ENCODE assay signal across 21 cellular contexts in the genomic region with DNA sequence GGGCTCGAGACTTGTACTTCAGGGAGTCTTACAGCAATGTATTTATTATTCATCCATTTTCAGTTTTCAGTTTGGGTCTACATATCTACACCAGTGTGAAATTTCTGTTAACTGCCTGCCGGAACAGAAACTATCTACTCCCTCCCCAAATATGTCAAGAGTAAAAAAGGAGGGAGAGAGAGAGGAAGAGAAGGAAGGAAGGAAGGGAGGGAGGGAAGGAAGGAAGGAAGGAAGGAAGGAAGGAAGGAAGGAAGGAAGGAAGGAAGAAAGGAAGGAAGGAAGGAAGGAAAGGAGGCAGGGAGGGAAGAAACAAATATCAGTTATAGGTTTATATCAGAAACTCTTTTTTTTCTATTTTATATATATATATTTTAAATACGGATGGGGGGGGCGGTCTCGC. TPM values are rescaled to one million over a fixed set of nuclear protein-coding genes. Genes with fewer than 3 reads are reported as not detected.
DNase-seq lines count a peak whose midpoint lies in the region; ATAC-seq and TF ChIP-seq lines count a peak whose summit lies in the region.
"Had no signal": no experiment of that assay in that cellular context is flagged by ENCODE, and none has a peak within 500 bp of the region (broad histone marks: within the 10 kb centered on the region; RNA-seq: fewer than 3 reads in every experiment).

No MANE protein-coding gene starts in this region.

- intact Hi-C loops in A673 (cut with micrococcal nuclease; ENCODE audit: unreplicated experiment), result no loop called here
- intact Hi-C loops in activated T-helper 1 cell treated with anti-CD3 and anti-CD28 coated beads, Interleukin-12 subunit alpha, Interleukin-12 subunit beta, Interleukin-2, Interleukin-4 antibody, amounts not matched to agents 30 ng/mL and 10 ng/mL and 1 ng/mL, durations not matched to agents 14 hours and 24 hours and 36 hours (cut with micrococcal nuclease), result no loop called here
- intact Hi-C loops in sigmoid colon (cut with DNase I), result no loop called here

- TF ChIP-seq POLR2A in sigmoid colon (IDR thresholded peaks at IDR 0.05), result no peak

- H3K4me1 ChIP-seq in A673 (ENCODE audit: insufficient read depth, low read length, poor library complexity, severe bottlenecking) (no peaks in the 10 kb centered on the region), BLaER1 (peaks cover 41% of the 10 kb centered on the region), sigmoid colon (no peaks in the 10 kb centered on the region)
- H3K4me1 ChIP-seq: A549 had no signal

- H3K27me3 Mint-ChIP-seq in activated T-helper 1 cell treated with anti-CD3 and anti-CD28 coated beads, Interleukin-12 subunit alpha, Interleukin-12 subunit beta, Interleukin-2, Interleukin-4 antibody, amounts not matched to agents 30 ng/mL and 10 ng/mL and 1 ng/mL, durations not matched to agents 14 hours and 24 hours and 36 hours (ENCODE audit: insufficient read depth), result no peaks in the 10 kb centered on the region
- H3K27me3 Mint-ChIP-seq: CD4-positive, alpha-beta T cell had no signal

- peak overlapping the region; percentile 13; the same call in 1 of the 2 replicates for H3K4me2 ChIP-seq in BLaER1
- H3K4me2 ChIP-seq: A549, GM23338 had no signal

- H3K36me3 ChIP-seq in A673 (ENCODE audit: insufficient read depth, low read length, poor library complexity, severe bottlenecking) (peaks cover 11% of the 10 kb centered on the region), BLaER1 (peaks cover 38% of the 10 kb centered on the region), sigmoid colon (no peaks in the 10 kb centered on the region)

- no peak overlapping the region for H3K4me3 ChIP-seq in A673 (ENCODE audit: low read depth, low read length, poor library complexity, severe bottlenecking)
- no peak overlapping the region for H3K4me3 ChIP-seq in BLaER1
- H3K4me3 ChIP-seq in sigmoid colon, result no peak overlapping the region
- H3K4me3 ChIP-seq: A549; BLaER1 treated with 17β-estradiol and CSF1 and Interleukin-3, amounts not matched to agents 10 nM and 100 nM; GM12878; GM23338 had no signal

- H3K27ac ChIP-seq in A673 (ENCODE audit: low read depth, low read length, poor library complexity, severe bottlenecking) (no peak overlapping the region), BLaER1 (no peak overlapping the region), sigmoid colon (no peak overlapping the region)
- H3K27ac ChIP-seq: A549 had no signal

- H3K9me3 Mint-ChIP-seq in activated T-helper 1 cell treated with anti-CD3 and anti-CD28 coated beads, Interleukin-12 subunit alpha, Interleukin-12 subunit beta, Interleukin-2, Interleukin-4 antibody, amounts not matched to agents 30 ng/mL and 10 ng/mL and 1 ng/mL, durations not matched to agents 14 hours and 24 hours and 36 hours, result no peaks in the 10 kb centered on the region
- H3K9me3 Mint-ChIP-seq: CD4-positive, alpha-beta T cell; CD8-positive, alpha-beta memory T cell; GM23338; HFFc6 had no signal

- peaks cover 53% of the 10 kb centered on the region for H4K20me1 ChIP-seq in BLaER1

- POLR2A ChIA-PET in A673 (lab: Charles Lee; ENCODE audit: low non-redundant PET), result no interaction called here

- no peak overlapping the region for H3K9ac ChIP-seq in BLaER1
- H3K9ac ChIP-seq: BLaER1 treated with 17β-estradiol and CSF1 and Interleukin-3, amounts not matched to agents 10 nM and 100 nM had no signal

- H3K9me3 ChIP-seq in A673 (ENCODE audit: low read depth, low read length, poor library complexity, severe bottlenecking), result no peaks in the 10 kb centered on the region
- no peaks in the 10 kb centered on the region for H3K9me3 ChIP-seq in BLaER1
- no peaks in the 10 kb centered on the region for H3K9me3 ChIP-seq in sigmoid colon
- H3K9me3 ChIP-seq: A549; BLaER1 treated with 17β-estradiol and CSF1 and Interleukin-3, amounts not matched to agents 10 nM and 100 nM had no signal

- no peaks in the 10 kb centered on the region for H3K4me1 Mint-ChIP-seq in activated T-helper 1 cell treated with anti-CD3 and anti-CD28 coated beads, Interleukin-12 subunit alpha, Interleukin-12 subunit beta, Interleukin-2, Interleukin-4 antibody, amounts not matched to agents 30 ng/mL and 10 ng/mL and 1 ng/mL, durations not matched to agents 14 hours and 24 hours and 36 hours (ENCODE audit: low read depth)
- H3K4me1 Mint-ChIP-seq: H9 had no signal

- H3K4me3 Mint-ChIP-seq in activated T-helper 1 cell treated with anti-CD3 and anti-CD28 coated beads, Interleukin-12 subunit alpha, Interleukin-12 subunit beta, Interleukin-2, Interleukin-4 antibody, amounts not matched to agents 30 ng/mL and 10 ng/mL and 1 ng/mL, durations not matched to agents 14 hours and 24 hours and 36 hours, result no peak overlapping the region
- H3K4me3 Mint-ChIP-seq: CD14-positive monocyte; CD4-positive, alpha-beta T cell; CD8-positive, alpha-beta memory T cell; GM23338; H9; HFFc6 had no signal

- WGBS in sigmoid colon, 2 donors, result 91 to 93% methylated on average over 5 of the region's 5 CpGs

- CTCF ChIA-PET in A673 (lab: Charles Lee), result no interaction called here

- H3K36me3 Mint-ChIP-seq in activated T-helper 1 cell treated with anti-CD3 and anti-CD28 coated beads, Interleukin-12 subunit alpha, Interleukin-12 subunit beta, Interleukin-2, Interleukin-4 antibody, amounts not matched to agents 30 ng/mL and 10 ng/mL and 1 ng/mL, durations not matched to agents 14 hours and 24 hours and 36 hours (ENCODE audit: low read depth), result peaks cover 5% of the 10 kb centered on the region

- TF ChIP-seq EP300 in sigmoid colon (IDR thresholded peaks at IDR 0.05), result no peak

- peak overlapping the region; percentile 52 for H3K27ac Mint-ChIP-seq in activated T-helper 1 cell treated with anti-CD3 and anti-CD28 coated beads, Interleukin-12 subunit alpha, Interleukin-12 subunit beta, Interleukin-2, Interleukin-4 antibody, amounts not matched to agents 30 ng/mL and 10 ng/mL and 1 ng/mL, durations not matched to agents 14 hours and 24 hours and 36 hours
- H3K27ac Mint-ChIP-seq: CD4-positive, alpha-beta T cell; GM23338; H9; HFFc6 had no signal

- no TSS peak for BruUV-seq in A673 (replicated peaks; lab: Mats Ljungman, UMichigan)

- no peak for TF ChIP-seq CTCF in A673 (conservative IDR thresholded peaks at IDR 0.05; ENCODE audit: low read depth, low read length)
- TF ChIP-seq CTCF in sigmoid colon (IDR thresholded peaks at IDR 0.05), result no peak

- DNase-seq in A673 (ENCODE audit: low spot score) (peak; percentile 35), sigmoid colon (no peak), germinal center (ENCODE audit: low spot score) (no peak)
- no peak for DNase-seq in activated T-helper 1 cell treated with anti-CD3 and anti-CD28 coated beads, Interleukin-12 subunit alpha, Interleukin-12 subunit beta, Interleukin-2, Interleukin-4 antibody, amounts not matched to agents 30 ng/mL and 10 ng/mL and 1 ng/mL, durations not matched to agents 14 hours and 24 hours and 36 hours (ENCODE audit: low spot score)
- DNase-seq: 8988T; CD4-positive, alpha-beta T cell; CD8-positive, alpha-beta memory T cell; DMS 273 treated with DMSO at 0.1 percent for 48 hours; DMS79; EL; GDM1; H9; HFFc6 had no signal

- H3K27me3 ChIP-seq in A673 (replicated peaks; ENCODE audit: insufficient read depth, low read depth, low read length, poor library complexity) (no peaks in the 10 kb centered on the region), BLaER1 (no peaks in the 10 kb centered on the region), sigmoid colon (no peaks in the 10 kb centered on the region)
- H3K27me3 ChIP-seq: BLaER1 treated with 17β-estradiol and CSF1 and Interleukin-3, amounts not matched to agents 10 nM and 100 nM had no signal

- no peak for ATAC-seq in HG03159 (IDR thresholded peaks at IDR 0.05; ENCODE audit: unreplicated experiment)
- ATAC-seq: HCT116 had no signal

RNA-seq across cellular contexts. Expression of a gene that starts 12.6 kb away (rescaled TPM):
- total RNA-seq in A673 (2021) (1,626 and 1,742 TPM in 2 replicates), sigmoid colon (1,000 to 10,000 TPM; 1,495 to 7,662 (median 5,013) TPM)
- 1,853 and 1,912 TPM in 2 replicates for total RNA-seq in activated T-helper 1 cell treated with anti-CD3 and anti-CD28 coated beads, Interleukin-12 subunit alpha, Interleukin-12 subunit beta, Interleukin-2, Interleukin-4 antibody, amounts not matched to agents 30 ng/mL and 10 ng/mL and 1 ng/mL, durations not matched to agents 14 hours and 24 hours and 36 hours
- over 10,000 TPM in 1 of 3 donors, 1,000 to 10,000 TPM in 2; 6,879 to 11,369 (median 6,972) TPM for polyA plus RNA-seq in sigmoid colon

RNA-seq across cellular contexts. Expression of a gene that starts 20.4 kb away (rescaled TPM):
- 0.20 TPM in 1 of 2 replicates, not detected in the other for total RNA-seq in A673 (2021)
- total RNA-seq in activated T-helper 1 cell treated with anti-CD3 and anti-CD28 coated beads, Interleukin-12 subunit alpha, Interleukin-12 subunit beta, Interleukin-2, Interleukin-4 antibody, amounts not matched to agents 30 ng/mL and 10 ng/mL and 1 ng/mL, durations not matched to agents 14 hours and 24 hours and 36 hours, result 0.21 and 0.34 TPM in 2 replicates
- under 1 TPM in 1 of 4 donors, not detected in 3; 0.54 TPM for total RNA-seq in sigmoid colon
- polyA plus RNA-seq in sigmoid colon, result 1 to 10 TPM; 3.0 to 5.3 (median 3.6) TPM
